8 cellular contexts compared by ENCODE assay signal in genomic region chr5:97183100-97183929, GRCh38. TPM values are rescaled to one million over a fixed set of nuclear protein-coding genes. Genes with fewer than 3 reads are reported as not detected.
A peak's percentile ranks its signal among the peaks of the same experiment; 100 is the strongest.
DNase-seq lines count a peak whose midpoint lies in the region; ATAC-seq and TF ChIP-seq lines count a peak whose summit lies in the region.

RIOK2 (minus strand) TSS chr5:97183247; CDS start chr5:97183191, 56 bp downstream.

- H4K12ac ChIP-seq in trophoblast cell (ENCODE audit: low read depth, low read length): peak within 1 kb of the TSS; percentile 68

- peak within 1 kb of the TSS; percentile 64 for H3K4ac ChIP-seq in trophoblast cell (ENCODE audit: low read depth, low read length)

- peaks cover 1% of the 10 kb centered on the region for H3K79me2 ChIP-seq in trophoblast cell (ENCODE audit: control insufficient read depth, insufficient read depth, low read length, poor library complexity)

- H3K27me3 ChIP-seq in adipocyte (replicated peaks; ENCODE audit: control insufficient read depth, insufficient read depth, low read length) (no peaks in the 10 kb centered on the region), trophoblast cell (ENCODE audit: insufficient read depth, low read length) (no peaks in the 10 kb centered on the region), transverse colon (no peaks in the 10 kb centered on the region)

- H2BK120ac ChIP-seq in trophoblast cell (ENCODE audit: insufficient read depth, low read length, poor library complexity): peak within 1 kb of the TSS; percentile 75

- in situ Hi-C loops in transverse colon (cut with MboI; ENCODE audit: low pct_ligation_motif_present in 1 of 4, low pct_unique_long_range_greater_than_20kb in 1 of 4, low sequenced_read_pairs in 3 of 4): loop anchor here in 2 of 4 donors (25.0 kb wide), 2 partner anchors 1579 to 1854 kb away; partner anchors contain the start of gene RGMB (in 1 of the 2)

- no peak within 1 kb of the TSS for H3K23ac ChIP-seq in trophoblast cell (ENCODE audit: low read length)

- no peak for TF ChIP-seq EP300 in transverse colon (IDR thresholded peaks at IDR 0.05; ENCODE audit: low read depth)

- intact Hi-C loops in cardiac septum (cut with DNase I): loop anchor here (5.0 kb wide), 1 partner anchor 1589 kb away; the partner anchor contains the start of gene RGMB
- intact Hi-C loops in transverse colon (cut with DNase I; ENCODE audit: low total_unique reads): no loop called here

- peak within 1 kb of the TSS; percentile 72 for H3K4me3 ChIP-seq in GM12875 (ENCODE audit: low read depth, low read length)
- H3K4me3 ChIP-seq in adipocyte (ENCODE audit: low read length): peak within 1 kb of the TSS; percentile 95
- peak within 1 kb of the TSS; percentile 87 for H3K4me3 ChIP-seq in trophoblast cell (ENCODE audit: low read depth, low read length)
- peak within 1 kb of the TSS; percentile 67 to 83 (median 74) for H3K4me3 ChIP-seq in transverse colon

- H3K9ac ChIP-seq in adipocyte (ENCODE audit: low read length) (peak within 1 kb of the TSS; percentile 98), trophoblast cell (ENCODE audit: low read length) (peak within 1 kb of the TSS; percentile 88)

- peak; percentile 48 for TF ChIP-seq POLR2A in transverse colon (IDR thresholded peaks at IDR 0.05)

- peak; percentile 96 for DNase-seq in NCI-H1436 (lab: John Stamatoyannopoulos, UW)
- peak; percentile 80 for DNase-seq in T follicular helper cell (ENCODE audit: low read depth)
- peak; percentile 97 for DNase-seq in adipocyte (ENCODE audit: low read depth)
- DNase-seq in cardiac septum (ENCODE audit: low spot score): peak; percentile 95
- DNase-seq in trophoblast cell: peak; percentile 96 to 97
- peak; percentile 96 for DNase-seq in transverse colon

- peak within 1 kb of the TSS; percentile 57 for H3K18ac ChIP-seq in trophoblast cell (ENCODE audit: low read length)

- H3K4me1 ChIP-seq in adipocyte (ENCODE audit: control insufficient read depth, insufficient read depth, low read length): peaks cover 29% of the 10 kb centered on the region
- peaks cover 0 to 2% of the 10 kb centered on the region in 2 experiments for H3K4me1 ChIP-seq in trophoblast cell (ENCODE audit: control insufficient read depth in 1 of 2, insufficient read depth in 2 of 2, low read length in 2 of 2)
- peaks cover 14 to 31% (median 17%) of the 10 kb centered on the region in 4 donors for H3K4me1 ChIP-seq in transverse colon

- H4K8ac ChIP-seq in trophoblast cell (ENCODE audit: low read depth, low read length): peak within 1 kb of the TSS; percentile 91

- H3K9me3 ChIP-seq in adipocyte (ENCODE audit: control insufficient read depth, low read length) (no peaks in the 10 kb centered on the region), trophoblast cell (ENCODE audit: insufficient read depth, low read depth, low read length) (no peaks in the 10 kb centered on the region), transverse colon (no peaks in the 10 kb centered on the region)

- H3K27ac ChIP-seq in trophoblast cell (ENCODE audit: low read depth, low read length): peak within 1 kb of the TSS; percentile 83
- H3K27ac ChIP-seq in transverse colon: peak within 1 kb of the TSS; percentile 89 to 93 (median 92)

- H3K79me1 ChIP-seq in trophoblast cell (ENCODE audit: low read length): peaks cover 9% of the 10 kb centered on the region

- peak within 1 kb of the TSS; percentile 50 for H2BK5ac ChIP-seq in trophoblast cell (ENCODE audit: low read depth, low read length, poor library complexity)

- no CpG with 5 or more reads among the region's 44 CpGs for WGBS in trophoblast cell (ENCODE audit: extremely low coverage, insufficient coverage, insufficient read length)
- WGBS in transverse colon (ENCODE audit: low coverage in 1 of 2), 2 donors: 0 to 1% methylated on average over 7 to 44 of the region's 44 CpGs

- H3K36me3 ChIP-seq in adipocyte (ENCODE audit: control insufficient read depth, insufficient read depth, low read length, severe bottlenecking) (peaks cover 9% of the 10 kb centered on the region), trophoblast cell (ENCODE audit: control insufficient read depth in 1 of 2, insufficient read depth in 2 of 2, low read length in 2 of 2) (peaks cover 0 to 3% of the 10 kb centered on the region in 2 experiments), transverse colon (peaks cover 0 to 12% (median 5%) of the 10 kb centered on the region in 4 donors)

- peak within 1 kb of the TSS; percentile 16 for H3K14ac ChIP-seq in trophoblast cell (ENCODE audit: low read length)

- peak; percentile 93 for ATAC-seq in HG02798 (IDR thresholded peaks at IDR 0.05; ENCODE audit: poor library complexity, unreplicated experiment)

- H2AK5ac ChIP-seq in trophoblast cell (ENCODE audit: low read length): peak within 1 kb of the TSS; percentile 30

- H2AFZ ChIP-seq in trophoblast cell (ENCODE audit: insufficient read depth, low read length, poor library complexity): peak within 1 kb of the TSS; percentile 62

- TF ChIP-seq CTCF in GM12875 (IDR thresholded peaks at IDR 0.05; ENCODE audit: borderline replicate concordance, insufficient read depth, low read depth, low read length) (no peak), transverse colon (IDR thresholded peaks at IDR 0.05) (peak in 1 of 5 experiments; percentile 11)

- peak within 1 kb of the TSS; percentile 67 for H3K4me2 ChIP-seq in trophoblast cell (ENCODE audit: low read length)

- H4K91ac ChIP-seq in trophoblast cell (ENCODE audit: low read depth, low read length): peak within 1 kb of the TSS; percentile 47

- no peak within 1 kb of the TSS for H2BK12ac ChIP-seq in trophoblast cell (ENCODE audit: low read length)

RNA-seq across cellular contexts. Expression of gene RIOK2, which starts in this region (rescaled TPM):
- total RNA-seq in cardiac septum (19.2 TPM), transverse colon (100 to 1,000 TPM in 1 of 4 donors, 10 to 100 TPM in 3; 19.3 to 119 (median 23.4) TPM)
- 19.5 and 22.0 TPM in 2 replicates for polyA plus RNA-seq in trophoblast cell (2013)

Comparison
In these comparisons a context has a peak if more than half of its experiments do, and no peak if none do; other contexts are left out.
1. Peak in every context shown above with its lines: DNase-seq, ATAC-seq, H3K4me3 ChIP-seq and H3K27ac ChIP-seq.